In genomic region chr7:137846588-137847417, GRCh38 we compare ENCODE assay signal across 8 cellular contexts. TPM values are rescaled to one million over a fixed set of nuclear protein-coding genes. Genes with fewer than 3 reads are reported as not detected.
DNase-seq lines count a peak whose midpoint lies in the region; TF ChIP-seq lines count a peak whose summit lies in the region.

TSS of gene DGKI (minus strand) at chr7:137846974.

- no peak within 1 kb of the TSS for H3K18ac ChIP-seq in H9 (ENCODE audit: insufficient read length, low read depth, low read length)

- H3K36me3 Mint-ChIP-seq in H9 (ENCODE audit: insufficient read depth in 1 of 3, low read depth in 3 of 3): no peaks in the 10 kb centered on the region; a peak in 1 of 7 replicates

- peaks cover 63% of the 10 kb centered on the region for H3K27me3 Mint-ChIP-seq in H9 (ENCODE audit: low read depth)

- intact Hi-C loops in uterus (cut with DNase I; ENCODE audit: low total_unique reads): no loop called here

- no peaks in the 10 kb centered on the region for H3K79me1 ChIP-seq in H9 (ENCODE audit: insufficient read depth, low read depth, low read length, poor library complexity, severe bottlenecking)

- H2AK5ac ChIP-seq in H9 (ENCODE audit: insufficient read length, low read length): no peak within 1 kb of the TSS

- no peak for TF ChIP-seq POLR2A in uterus (IDR thresholded peaks at IDR 0.05)

- no peak within 1 kb of the TSS for H3K27ac Mint-ChIP-seq in H9

- H3K27me3 ChIP-seq in H9 (ENCODE audit: insufficient read depth, low read length) (peaks cover 29% of the 10 kb centered on the region), uterus (peaks cover 0 to 6% of the 10 kb centered on the region in 2 donors)

- H3K36me3 ChIP-seq in ES-I3 (ENCODE audit: insufficient read depth, low read length) (no peaks in the 10 kb centered on the region), uterus (no peaks in the 10 kb centered on the region)

- no peak within 1 kb of the TSS for H3K23ac ChIP-seq in H9 (ENCODE audit: insufficient read length, low read depth, low read length)

- no peak within 1 kb of the TSS for H3K4ac ChIP-seq in H9 (ENCODE audit: low read depth, low read length)

- H3K9me3 ChIP-seq in ES-I3 (ENCODE audit: control insufficient read depth, insufficient read depth, low read length): no peaks in the 10 kb centered on the region
- no peaks in the 10 kb centered on the region for H3K9me3 ChIP-seq in H9 (ENCODE audit: control insufficient read depth, low read depth, low read length)
- H3K9me3 ChIP-seq in uterus: no peaks in the 10 kb centered on the region

- H2BK5ac ChIP-seq in H9 (ENCODE audit: insufficient read length, low read length): no peak within 1 kb of the TSS

- H3K4me1 Mint-ChIP-seq in H9: peaks cover 16 to 28% of the 10 kb centered on the region in 2 experiments

- no peak within 1 kb of the TSS for H3K27ac ChIP-seq in H9 (ENCODE audit: insufficient read length, low read depth, low read length)
- peak within 1 kb of the TSS in 1 of 2 donors; percentile 3 for H3K27ac ChIP-seq in uterus

- H3K56ac ChIP-seq in H9 (ENCODE audit: insufficient read length, low read depth, low read length): no peak within 1 kb of the TSS

- no peak within 1 kb of the TSS for H4K5ac ChIP-seq in H9 (ENCODE audit: insufficient read length, low read depth, low read length)

- H3K14ac ChIP-seq in H9 (ENCODE audit: insufficient read depth, low read length): no peak within 1 kb of the TSS

- H4K8ac ChIP-seq in H9 (replicated peaks; ENCODE audit: insufficient read length, low read depth, low read length): no peak within 1 kb of the TSS

- H3K9ac ChIP-seq in ES-I3 (ENCODE audit: low read depth, low read length) (peak within 1 kb of the TSS; percentile 58), H9 (ENCODE audit: extremely low read depth, insufficient read length, low read length) (no peak within 1 kb of the TSS)

- H2BK12ac ChIP-seq in H9 (ENCODE audit: insufficient read length, low read depth, low read length): no peak within 1 kb of the TSS

- no peak within 1 kb of the TSS for H2AFZ ChIP-seq in H9 (ENCODE audit: low read length)

- H3K4me2 ChIP-seq in H9 (ENCODE audit: insufficient read depth, insufficient read length, low read length): peak within 1 kb of the TSS; percentile 71

- no CpG with 5 or more reads among the region's 93 CpGs for WGBS in H9 (ENCODE audit: extremely low coverage, insufficient read length, low lambda C conversion rate)

- no peak within 1 kb of the TSS for H4K91ac ChIP-seq in H9 (ENCODE audit: insufficient read length, low read depth, low read length)

- no peak within 1 kb of the TSS for H3T11ph ChIP-seq in H9 (ENCODE audit: low read length)

- H2BK15ac ChIP-seq in H9 (ENCODE audit: low read depth, low read length): no peak within 1 kb of the TSS

- H3K79me2 ChIP-seq in H9 (ENCODE audit: insufficient read depth, low read length): no peaks in the 10 kb centered on the region

- no peaks in the 10 kb centered on the region for H4K20me1 ChIP-seq in H9 (ENCODE audit: control insufficient read depth, insufficient read depth, insufficient read length)

- H2BK20ac ChIP-seq in H9 (ENCODE audit: low read depth, low read length, poor library complexity, severe bottlenecking): no peak within 1 kb of the TSS

- DNase-seq in H9: peak; percentile 51
- peak; percentile 86 for DNase-seq in SK-N-DZ (ENCODE audit: low spot score)
- DNase-seq in epithelial cell of proximal tubule (ENCODE audit: low read depth): no peak
- peak; percentile 49 for DNase-seq in myocyte (ENCODE audit: low read depth)
- DNase-seq in uterus: peak in 1 of 2 donors; percentile 24
- no peak for DNase-seq in activated effector memory CD4-positive, alpha-beta T cell treated with anti-CD3 and anti-CD28 coated beads, Interleukin-2, amount 50 U/mL, for 16 hours
- DNase-seq in NCI-H524 treated with DMSO at 0.1 percent for 48 hours (lab: John Stamatoyannopoulos, UW): no peak

- H3K4me1 ChIP-seq in ES-I3 (ENCODE audit: insufficient read depth, low read length): peaks cover 3% of the 10 kb centered on the region; the same call in 1 of the 2 replicates
- H3K4me1 ChIP-seq in H9 (ENCODE audit: insufficient read depth, low read length): 0 out of 2 replicates have a peak, but pooled peaks cover 3% of the 10 kb centered on the region
- H3K4me1 ChIP-seq in uterus: peaks cover 0 to 6% of the 10 kb centered on the region in 2 donors

- no peak within 1 kb of the TSS for H2BK120ac ChIP-seq in H9 (ENCODE audit: low read depth, low read length, poor library complexity, severe bottlenecking)

- peak within 1 kb of the TSS; percentile 50 for H3K4me3 ChIP-seq in epithelial cell of proximal tubule (ENCODE audit: low read depth, low read length)
- H3K4me3 ChIP-seq in uterus: peak within 1 kb of the TSS; percentile 28 to 34

- H3K23me2 ChIP-seq in H9 (ENCODE audit: insufficient read length, low read depth, low read length, poor library complexity, severe bottlenecking): peaks cover 10% of the 10 kb centered on the region

- TF ChIP-seq CTCF in H9 (conservative IDR thresholded peaks at IDR 0.05) (no peak), epithelial cell of proximal tubule (conservative IDR thresholded peaks at IDR 0.05; ENCODE audit: low read depth, low read length) (no peak), uterus (IDR thresholded peaks at IDR 0.05) (no peak)

- H3K4me3 Mint-ChIP-seq in H9: peak within 1 kb of the TSS; percentile 61 to 81

- H3K9me3 Mint-ChIP-seq in H9: no peaks in the 10 kb centered on the region

RNA-seq across cellular contexts. Expression of gene DGKI, which starts in this region (rescaled TPM):
- total RNA-seq in H9 (2021) (0.55 and 0.77 TPM in 2 replicates), epithelial cell of proximal tubule (0.14 and 0.69 TPM in 2 replicates), myocyte (2.3 and 7.9 TPM in 2 replicates), uterus (1 to 10 TPM; 1.0 to 8.5 (median 4.1) TPM)
- 7.1 and 8.4 TPM in 2 replicates for polyA plus RNA-seq in SK-N-DZ (2014; cell fraction: cytosol; rRNA removed)
- 9.7 and 13.1 TPM in 2 replicates for polyA plus RNA-seq in SK-N-DZ (2014; cell fraction: nucleus; rRNA removed)
- polyA plus RNA-seq in myocyte (2012): 15.7 TPM

Comparison
In these comparisons a context has a peak if more than half of its experiments do, and no peak if none do; other contexts are left out.
1. Peak in DNase-seq and H3K4me2 ChIP-seq in H9; RNA of the gene not detected or under 1 TPM.
2. DNase-seq: peak in SK-N-DZ (single experiment) and myocyte (single experiment); none in epithelial cell of proximal tubule (single experiment), activated effector memory CD4-positive, alpha-beta T cell treated with anti-CD3 and anti-CD28 coated beads, Interleukin-2, amount 50 U/mL, for 16 hours (single experiment) and NCI-H524 treated with DMSO at 0.1 percent for 48 hours (single experiment).